9 cellular contexts compared by ENCODE assay signal in the genomic region with DNA sequence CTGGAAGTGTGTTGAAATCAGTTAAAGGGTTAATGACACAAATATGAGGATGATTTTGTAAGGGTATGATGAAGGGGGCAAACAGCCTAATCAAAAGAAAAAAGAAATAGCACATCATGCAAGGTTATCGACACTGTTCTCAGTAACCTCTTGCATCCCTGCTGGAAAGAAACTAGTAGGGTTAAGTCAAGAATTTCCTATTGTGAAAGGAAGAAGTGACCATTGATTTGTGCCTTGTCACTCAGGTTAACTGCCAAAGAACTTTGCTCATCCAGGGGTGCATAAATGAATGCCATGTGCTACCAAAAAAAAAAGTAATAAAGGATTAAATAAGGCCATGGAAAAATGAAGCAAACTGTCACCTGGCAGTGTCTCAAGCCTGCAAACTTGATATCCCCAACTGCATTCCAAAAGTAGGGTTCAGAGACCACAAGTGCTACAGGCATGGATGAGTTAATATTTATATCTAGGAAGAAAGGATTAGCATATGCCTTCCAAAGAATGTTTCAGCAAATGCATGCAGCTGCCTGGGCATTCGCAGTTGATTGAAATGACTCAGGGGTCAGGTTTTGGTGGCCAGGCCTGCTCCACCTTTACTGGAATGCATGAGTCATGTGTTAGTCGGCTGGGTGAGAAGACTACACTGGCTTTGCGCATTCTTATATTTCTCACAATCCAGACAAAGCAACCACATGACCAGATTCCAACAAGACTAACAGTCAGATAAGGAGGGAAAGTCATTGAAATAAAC.
DNase-seq lines count a peak whose midpoint lies in the region; ATAC-seq, FAIRE-seq and TF ChIP-seq lines count a peak whose summit lies in the region.
"Had no signal": no experiment of that assay in that cellular context is flagged by ENCODE, and none has a peak within 500 bp of the region (broad histone marks: within the 10 kb centered on the region; RNA-seq: fewer than 3 reads in every experiment).

No MANE protein-coding gene starts in this region.

- peak; percentile 58 for FAIRE-seq in GM12892 (lab: Jason Lieb, UNC)

- peaks cover 0 to 16% (median 0%) of the 10 kb centered on the region in 3 donors for H3K27me3 Mint-ChIP-seq in CD14-positive monocyte (ENCODE audit: low read depth in 3 of 3)
- H3K27me3 Mint-ChIP-seq: central memory CD8-positive, alpha-beta T cell had no signal

- no peaks in the 10 kb centered on the region for H3K36me3 Mint-ChIP-seq in CD14-positive monocyte

- H3K27ac ChIP-seq in SJSA1: peak overlapping the region; percentile 91
- peak overlapping the region; percentile 74 for H3K27ac ChIP-seq in foreskin keratinocyte
- H3K27ac ChIP-seq in gastrocnemius medialis: no peak overlapping the region

- H3K9me3 Mint-ChIP-seq in CD14-positive monocyte: peaks cover 0 to 8% (median 5%) of the 10 kb centered on the region in 7 donors

- ATAC-seq in foreskin keratinocyte (peak; percentile 98), gastrocnemius medialis (peak; percentile 89 to 97)

- H3K27me3 ChIP-seq in SJSA1 (replicated peaks): no peaks in the 10 kb centered on the region
- H3K27me3 ChIP-seq in foreskin keratinocyte: no peaks in the 10 kb centered on the region
- H3K27me3 ChIP-seq in gastrocnemius medialis: no peaks in the 10 kb centered on the region

- DNase-seq in GM12892 (ENCODE audit: insufficient read length): no peak
- peak; percentile 89 to 90 for DNase-seq in SJSA1 (ENCODE audit: low read depth in 1 of 2, low spot score in 2 of 2)
- DNase-seq in foreskin keratinocyte: peak; percentile 95 to 97
- peak; percentile 28 to 46 for DNase-seq in gastrocnemius medialis
- no peak for DNase-seq in activated gamma-delta T cell treated with Interleukin-2 at 50 U/mL for 16 hours
- no peak for DNase-seq in GM13977 (ENCODE audit: low spot score)
- no peak for DNase-seq in OCI-M2 (lab: John Stamatoyannopoulos, UW; ENCODE audit: unreplicated experiment)
- no peak for DNase-seq in CD14-positive monocyte (ENCODE audit: low spot score)

- H3K4me3 ChIP-seq in SJSA1: no peak overlapping the region
- H3K4me3 ChIP-seq in gastrocnemius medialis: no peak overlapping the region

- no peak for TF ChIP-seq POLR2A in GM12892 (IDR thresholded peaks at IDR 0.05; ENCODE audit: low read depth, low read length)
- no peak for TF ChIP-seq POLR2A in gastrocnemius medialis (IDR thresholded peaks at IDR 0.05)

- H3K36me3 ChIP-seq in SJSA1 (no peaks in the 10 kb centered on the region), gastrocnemius medialis (no peaks in the 10 kb centered on the region)

- H3K27ac Mint-ChIP-seq in CD14-positive monocyte: no peak overlapping the region

- H3K9me3 ChIP-seq in SJSA1 (replicated peaks): no peaks in the 10 kb centered on the region
- H3K9me3 ChIP-seq in gastrocnemius medialis: no peaks in the 10 kb centered on the region

- in situ Hi-C loops in gastrocnemius medialis (cut with MboI; ENCODE audit: low sequenced_read_pairs in 4 of 4): no loop called here
- in situ Hi-C loops in GM13977 (cut with MboI; ENCODE audit: low pct_unique_long_range_greater_than_20kb, low sequenced_read_pairs, unreplicated experiment): no loop called here

- intact Hi-C loops in gastrocnemius medialis (cut with DNase I; ENCODE audit: low total_unique reads) (no loop called here), CD14-positive monocyte (cut with micrococcal nuclease) (no loop called here)

- H3K4me3 Mint-ChIP-seq in CD14-positive monocyte: no peak overlapping the region
- H3K4me3 Mint-ChIP-seq: central memory CD8-positive, alpha-beta T cell had no signal

- H3K4me1 ChIP-seq in SJSA1 (replicated peaks) (peaks cover 32% of the 10 kb centered on the region), foreskin keratinocyte (peaks cover 24% of the 10 kb centered on the region), gastrocnemius medialis (no peaks in the 10 kb centered on the region)

- TF ChIP-seq CTCF in foreskin keratinocyte (conservative IDR thresholded peaks at IDR 0.05): no peak
- TF ChIP-seq CTCF in gastrocnemius medialis (IDR thresholded peaks at IDR 0.05 in 4 of 5, conservative IDR thresholded peaks at IDR 0.05 in 1 of 5): no peak
- TF ChIP-seq CTCF in GM13977 (IDR thresholded peaks at IDR 0.05; ENCODE audit: extremely low read depth, insufficient read depth, missing control alignments): no peak
- TF ChIP-seq CTCF in CD14-positive monocyte (IDR thresholded peaks at IDR 0.05): no peak

- H3K4me1 Mint-ChIP-seq in CD14-positive monocyte: no peaks in the 10 kb centered on the region
- H3K4me1 Mint-ChIP-seq: central memory CD8-positive, alpha-beta T cell had no signal

Comparison
In these comparisons a context has a peak if more than half of its experiments do, and no peak if none do; other contexts are left out.
1. DNase-seq: peak in SJSA1 (2 of 2), foreskin keratinocyte (2 of 2) and gastrocnemius medialis (2 of 2); none in GM12892 (single experiment), activated gamma-delta T cell treated with Interleukin-2 at 50 U/mL for 16 hours (single experiment), GM13977 (single experiment), OCI-M2 (single experiment) and CD14-positive monocyte (single experiment).
2. H3K27ac ChIP-seq: peak in SJSA1 (single experiment) and foreskin keratinocyte (single experiment); none in gastrocnemius medialis (0 of 4).